ENCODE assay signal across 8 cellular contexts in genomic region chr17:40086150-40087044, GRCh38. TPM values are rescaled to one million over a fixed set of nuclear protein-coding genes. Genes with fewer than 3 reads are reported as not detected.
DNase-seq lines count a peak whose midpoint lies in the region; ATAC-seq and TF ChIP-seq lines count a peak whose summit lies in the region.

No MANE protein-coding gene starts in this region.

- no peaks in the 10 kb centered on the region for H3K27me3 Mint-ChIP-seq in activated CD8-positive, alpha-beta memory T cell treated with anti-CD3 and anti-CD28 coated beads, Interleukin-2, amount 10 ng/mL, durations not matched to agents 7 days and 5 days

- H3K36me3 Mint-ChIP-seq in activated CD8-positive, alpha-beta memory T cell treated with anti-CD3 and anti-CD28 coated beads, Interleukin-2, amount 10 ng/mL, durations not matched to agents 7 days and 5 days: peaks cover 1% of the 10 kb centered on the region

- peak; percentile 63 for ATAC-seq in activated CD8-positive, alpha-beta memory T cell treated with anti-CD3 and anti-CD28 coated beads, Interleukin-2, amount 10 ng/mL, durations not matched to agents 7 days and 5 days
- ATAC-seq in GM18909 (IDR thresholded peaks at IDR 0.05; ENCODE audit: poor library complexity, unreplicated experiment): no peak
- ATAC-seq in HG02970 (IDR thresholded peaks at IDR 0.05; ENCODE audit: low FRiP score, unreplicated experiment): no peak

- H3K9me3 Mint-ChIP-seq in activated CD8-positive, alpha-beta memory T cell treated with anti-CD3 and anti-CD28 coated beads, Interleukin-2, amount 10 ng/mL, durations not matched to agents 7 days and 5 days (ENCODE audit: low read depth): no peaks in the 10 kb centered on the region

- TF ChIP-seq CTCF in fibroblast of pulmonary artery (IDR thresholded peaks at IDR 0.05; ENCODE audit: low read length, missing control alignments): peak; percentile 69

- H3K27ac Mint-ChIP-seq in activated CD8-positive, alpha-beta memory T cell treated with anti-CD3 and anti-CD28 coated beads, Interleukin-2, amount 10 ng/mL, durations not matched to agents 7 days and 5 days: no peak overlapping the region

- H3K4me3 ChIP-seq in fibroblast of pulmonary artery (replicated peaks; ENCODE audit: low read depth, low read length): no peak overlapping the region

- DNase-seq in DMS 273 (lab: John Stamatoyannopoulos, UW; ENCODE audit: unreplicated experiment): peak; percentile 86
- no peak for DNase-seq in DMS 273 treated with DMSO at 0.1 percent for 48 hours (lab: John Stamatoyannopoulos, UW)
- DNase-seq in NCI-H1105 treated with DMSO at 0.1 percent for 48 hours (lab: John Stamatoyannopoulos, UW): peak; percentile 50
- DNase-seq in activated CD8-positive, alpha-beta memory T cell treated with anti-CD3 and anti-CD28 coated beads, Interleukin-2, amount 10 ng/mL, durations not matched to agents 7 days and 5 days: peak; percentile 66
- DNase-seq in fibroblast of pulmonary artery (ENCODE audit: low read depth): peak; percentile 56
- peak; percentile 51 for DNase-seq in retina

- no peaks in the 10 kb centered on the region for H3K4me1 Mint-ChIP-seq in activated CD8-positive, alpha-beta memory T cell treated with anti-CD3 and anti-CD28 coated beads, Interleukin-2, amount 10 ng/mL, durations not matched to agents 7 days and 5 days

- CTCF ChIA-PET in activated CD8-positive, alpha-beta memory T cell treated with anti-CD3 and anti-CD28 coated beads, Interleukin-2, amount 10 ng/mL, durations not matched to agents 7 days and 5 days (lab: Charles Lee): interaction anchor here (0.7 to 4.1 kb wide), 23 partner anchors 9 to 82 kb away, joined by 3 to 59 read pairs (median 4); partner anchors contain the start of genes CSF3, MED24, NR1D1 and THRA

- H3K4me3 Mint-ChIP-seq in activated CD8-positive, alpha-beta memory T cell treated with anti-CD3 and anti-CD28 coated beads, Interleukin-2, amount 10 ng/mL, durations not matched to agents 7 days and 5 days: no peak overlapping the region

RNA-seq across cellular contexts. Expression of gene NR1D1, which starts 14.0 kb away (rescaled TPM):
- total RNA-seq in activated CD8-positive, alpha-beta memory T cell treated with anti-CD3 and anti-CD28 coated beads, Interleukin-2, amount 10 ng/mL, durations not matched to agents 7 days and 5 days: 1 to 10 TPM; 3.3 to 4.8 TPM

RNA-seq across cellular contexts. Expression of gene THRA, which starts 23.6 kb away (rescaled TPM):
- total RNA-seq in activated CD8-positive, alpha-beta memory T cell treated with anti-CD3 and anti-CD28 coated beads, Interleukin-2, amount 10 ng/mL, durations not matched to agents 7 days and 5 days: 1 to 10 TPM; 5.9 to 8.3 TPM

RNA-seq across cellular contexts. Expression of gene MED24, which starts 32.2 kb away (rescaled TPM):
- 100 to 1,000 TPM in 1 of 2 experiments, 10 to 100 TPM in 1; 98.0 to 107 TPM for total RNA-seq in activated CD8-positive, alpha-beta memory T cell treated with anti-CD3 and anti-CD28 coated beads, Interleukin-2, amount 10 ng/mL, durations not matched to agents 7 days and 5 days

RNA-seq across cellular contexts. Expression of gene MSL1, which starts 35.4 kb away (rescaled TPM):
- total RNA-seq in activated CD8-positive, alpha-beta memory T cell treated with anti-CD3 and anti-CD28 coated beads, Interleukin-2, amount 10 ng/mL, durations not matched to agents 7 days and 5 days: 10 to 100 TPM; 91.4 to 94.7 TPM

RNA-seq across cellular contexts. Expression of gene CASC3, which starts 53.9 kb away (rescaled TPM):
- 10 to 100 TPM; 89.8 to 90.5 TPM for total RNA-seq in activated CD8-positive, alpha-beta memory T cell treated with anti-CD3 and anti-CD28 coated beads, Interleukin-2, amount 10 ng/mL, durations not matched to agents 7 days and 5 days
